ENCODE assay signal across 25 cellular contexts in the genomic region with DNA sequence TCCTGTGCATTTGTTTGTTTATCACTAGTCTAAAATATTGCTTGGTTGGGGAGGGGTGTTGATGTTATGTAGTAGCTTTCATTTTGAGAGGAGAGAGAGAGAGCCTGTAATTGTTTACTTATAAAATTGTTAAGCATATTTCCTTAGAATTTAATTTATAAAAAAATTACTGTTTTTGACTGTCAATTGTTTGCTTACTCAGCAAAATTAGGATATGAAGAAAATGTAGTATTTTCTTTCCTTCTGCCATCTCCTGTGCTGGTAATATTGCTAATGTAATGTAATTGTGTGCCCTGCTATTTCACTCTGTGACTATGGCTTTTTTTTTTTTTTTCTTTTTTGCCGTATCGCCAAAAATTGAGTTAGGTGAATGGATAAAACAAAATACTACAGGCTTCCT. TPM values are rescaled to one million over a fixed set of nuclear protein-coding genes. Genes with fewer than 3 reads are reported as not detected.
A peak's percentile ranks its signal among the peaks of the same experiment; 100 is the strongest.
DNase-seq lines count a peak whose midpoint lies in the region; ATAC-seq and TF ChIP-seq lines count a peak whose summit lies in the region.
"Had no signal": no experiment of that assay in that cellular context is flagged by ENCODE, and none has a peak within 500 bp of the region (broad histone marks: within the 10 kb centered on the region; RNA-seq: fewer than 3 reads in every experiment).

No MANE protein-coding gene starts in this region.

- H3K4me3 ChIP-seq in HAP-1 = 0 out of 2 replicates have a peak overlapping the region, but pooled peaks have one; percentile 4
- no peak overlapping the region for H3K4me3 ChIP-seq in naive thymus-derived CD4-positive, alpha-beta T cell (ENCODE audit: low read length)
- H3K4me3 ChIP-seq: lower lobe of right lung, SJCRH30, upper lobe of left lung had no signal

- H3K4me3 Mint-ChIP-seq in activated CD4-positive, alpha-beta memory T cell treated with anti-CD3 and anti-CD28 coated beads, Interleukin-2, amount 10 ng/mL, durations not matched to agents 7 days and 5 days = peak overlapping the region; percentile 14
- no peak overlapping the region for H3K4me3 Mint-ChIP-seq in activated CD4-positive, alpha-beta memory T cell treated with anti-CD3 and anti-CD28 coated beads for 36 hours
- H3K4me3 Mint-ChIP-seq in activated CD8-positive, alpha-beta T cell treated with anti-CD3 and anti-CD28 coated beads for 36 hours = peak overlapping the region; percentile 49
- H3K4me3 Mint-ChIP-seq in naive thymus-derived CD4-positive, alpha-beta T cell = peak overlapping the region in 9 of 10 donors; percentile 2 to 56 (median 41)

- no peak for DNase-seq in activated CD4-positive, alpha-beta memory T cell treated with anti-CD3 and anti-CD28 coated beads, Interleukin-2, amount 10 ng/mL, durations not matched to agents 7 days and 5 days
- DNase-seq in activated CD4-positive, alpha-beta memory T cell treated with anti-CD3 and anti-CD28 coated beads for 36 hours = no peak
- no peak for DNase-seq in HAP-1 (ENCODE audit: low spot score in 2 of 2)
- DNase-seq in activated CD8-positive, alpha-beta T cell treated with anti-CD3 and anti-CD28 coated beads for 36 hours = no peak
- DNase-seq in naive thymus-derived CD4-positive, alpha-beta T cell = no peak
- no peak for DNase-seq in RPMI8226
- DNase-seq: activated CD4-positive, alpha-beta T cell treated with anti-CD3 and anti-CD28 coated beads, Interleukin-2, amount 50 U/mL, for 4 hours; activated naive CD4-positive, alpha-beta T cell treated with Interleukin-2 at 50 U/mL for 16 hours; EL; immature natural killer cell; Kasumi-1; lower lobe of right lung; naive B cell; NCI-H1436 treated with DMSO at 0.1 percent for 48 hours; NCI-H2227 treated with DMSO at 0.1 percent for 48 hours; SJCRH30; stimulated activated CD4-positive, alpha-beta T cell treated with anti-CD3 and anti-CD28 coated beads, Interleukin-12 subunit alpha, Interleukin-12 subunit beta, amount 100 ng/mL, for 4 hours; stimulated activated naive CD4-positive, alpha-beta T cell; T1000; upper lobe of left lung had no signal

- POLR2A ChIA-PET in activated CD4-positive, alpha-beta memory T cell treated with anti-CD3 and anti-CD28 coated beads, Interleukin-2, amount 10 ng/mL, durations not matched to agents 7 days and 5 days (lab: Charles Lee) = no interaction called here
- POLR2A ChIA-PET in activated CD4-positive, alpha-beta memory T cell treated with anti-CD3 and anti-CD28 coated beads for 36 hours (lab: Charles Lee) = interaction anchor here (0.8 kb wide), 1 partner anchor 11 kb away, joined by 3 read pairs; no protein-coding TSS in a partner anchor
- POLR2A ChIA-PET in activated CD8-positive, alpha-beta T cell treated with anti-CD3 and anti-CD28 coated beads for 36 hours (lab: Charles Lee) = interaction anchor here (1.3 to 1.4 kb wide), 2 partner anchors 26 to 62 kb away, joined by 3 read pairs; no protein-coding TSS in a partner anchor
- POLR2A ChIA-PET in naive thymus-derived CD4-positive, alpha-beta T cell (lab: Charles Lee) = interaction anchor here (0.7 kb wide), 1 partner anchor 546 kb away, joined by 3 read pairs; no protein-coding TSS in a partner anchor

- H3K27me3 ChIP-seq in HAP-1 (ENCODE audit: low read depth) = no peaks in the 10 kb centered on the region
- no peaks in the 10 kb centered on the region for H3K27me3 ChIP-seq in naive thymus-derived CD4-positive, alpha-beta T cell (ENCODE audit: control insufficient read depth in 2 of 2, insufficient read depth in 2 of 2, low read length in 2 of 2)
- H3K27me3 ChIP-seq: SJCRH30, upper lobe of left lung had no signal

- intact Hi-C loops in activated CD4-positive, alpha-beta memory T cell treated with anti-CD3 and anti-CD28 coated beads for 36 hours (cut with micrococcal nuclease) = loop anchor here (5.0 to 10.0 kb wide), 3 partner anchors 117 to 670 kb away; no protein-coding TSS in a partner anchor
- intact Hi-C loops in activated CD8-positive, alpha-beta T cell treated with anti-CD3 and anti-CD28 coated beads for 36 hours (cut with micrococcal nuclease) = loop anchor here (5.0 kb wide), 2 partner anchors 428 to 558 kb away; partner anchors contain the start of genes ATR and XRN1
- intact Hi-C loops in naive thymus-derived CD4-positive, alpha-beta T cell (cut with micrococcal nuclease) = loop anchor here (1.0 to 5.0 kb wide), 6 partner anchors 8 to 1128 kb away; partner anchors contain the start of genes ATP1B3 (in 1 of the 2) and TFDP2 (in 1 of the 2)

- CTCF ChIA-PET in activated CD4-positive, alpha-beta memory T cell treated with anti-CD3 and anti-CD28 coated beads, Interleukin-2, amount 10 ng/mL, durations not matched to agents 7 days and 5 days (lab: Charles Lee) = interaction anchor here (0.5 to 0.6 kb wide), 2 partner anchors 85 to 176 kb away, joined by 3 read pairs; no protein-coding TSS in a partner anchor
- CTCF ChIA-PET in activated CD4-positive, alpha-beta memory T cell treated with anti-CD3 and anti-CD28 coated beads for 36 hours (lab: Charles Lee) = no interaction called here
- CTCF ChIA-PET in activated CD8-positive, alpha-beta T cell treated with anti-CD3 and anti-CD28 coated beads for 36 hours (lab: Charles Lee) = interaction anchor here (0.7 to 1.9 kb wide), 3 partner anchors 9 to 17 kb away, joined by 3 to 6 read pairs (median 3); no protein-coding TSS in a partner anchor
- CTCF ChIA-PET in naive thymus-derived CD4-positive, alpha-beta T cell (lab: Charles Lee) = no interaction called here

- H3K4me1 ChIP-seq in HAP-1 = peaks cover 4% of the 10 kb centered on the region
- H3K4me1 ChIP-seq in naive thymus-derived CD4-positive, alpha-beta T cell (ENCODE audit: control insufficient read depth in 2 of 2, insufficient read depth in 2 of 2, low read length in 2 of 2) = peaks cover 20 to 22% of the 10 kb centered on the region in 2 donors
- H3K4me1 ChIP-seq: SJCRH30 had no signal

- H3K4me1 Mint-ChIP-seq in activated CD4-positive, alpha-beta memory T cell treated with anti-CD3 and anti-CD28 coated beads, Interleukin-2, amount 10 ng/mL, durations not matched to agents 7 days and 5 days = peaks cover 60% of the 10 kb centered on the region
- H3K4me1 Mint-ChIP-seq in activated CD4-positive, alpha-beta memory T cell treated with anti-CD3 and anti-CD28 coated beads for 36 hours (ENCODE audit: low read depth) = peaks cover 61% of the 10 kb centered on the region
- H3K4me1 Mint-ChIP-seq in activated CD8-positive, alpha-beta T cell treated with anti-CD3 and anti-CD28 coated beads for 36 hours (ENCODE audit: low read depth) = peaks cover 57% of the 10 kb centered on the region
- peaks cover 55 to 90% (median 78%) of the 10 kb centered on the region in 7 donors for H3K4me1 Mint-ChIP-seq in naive thymus-derived CD4-positive, alpha-beta T cell

- H3K9me3 ChIP-seq in HAP-1 = no peaks in the 10 kb centered on the region
- H3K9me3 ChIP-seq in naive thymus-derived CD4-positive, alpha-beta T cell (ENCODE audit: control insufficient read depth in 2 of 3, low read length in 3 of 3) = no peaks in the 10 kb centered on the region
- H3K9me3 ChIP-seq: lower lobe of right lung, SJCRH30, upper lobe of left lung had no signal

- no peak for ATAC-seq in activated CD8-positive, alpha-beta T cell treated with anti-CD3 and anti-CD28 coated beads for 36 hours
- ATAC-seq in naive thymus-derived CD4-positive, alpha-beta T cell = no peak
- ATAC-seq in esophagus mucosa (no peak), HG03039 (IDR thresholded peaks at IDR 0.05; ENCODE audit: unreplicated experiment) (no peak)
- ATAC-seq: lower lobe of right lung had no signal

- H3K9me3 Mint-ChIP-seq in activated CD4-positive, alpha-beta memory T cell treated with anti-CD3 and anti-CD28 coated beads, Interleukin-2, amount 10 ng/mL, durations not matched to agents 7 days and 5 days = no peaks in the 10 kb centered on the region
- H3K9me3 Mint-ChIP-seq in activated CD4-positive, alpha-beta memory T cell treated with anti-CD3 and anti-CD28 coated beads for 36 hours = no peaks in the 10 kb centered on the region
- H3K9me3 Mint-ChIP-seq in activated CD8-positive, alpha-beta T cell treated with anti-CD3 and anti-CD28 coated beads for 36 hours = no peaks in the 10 kb centered on the region
- H3K9me3 Mint-ChIP-seq in naive thymus-derived CD4-positive, alpha-beta T cell = no peaks in the 10 kb centered on the region
- H3K9me3 Mint-ChIP-seq: naive B cell had no signal

- peaks cover 9% of the 10 kb centered on the region for H3K36me3 Mint-ChIP-seq in activated CD4-positive, alpha-beta memory T cell treated with anti-CD3 and anti-CD28 coated beads, Interleukin-2, amount 10 ng/mL, durations not matched to agents 7 days and 5 days (ENCODE audit: low read depth)
- peaks cover 3% of the 10 kb centered on the region for H3K36me3 Mint-ChIP-seq in activated CD4-positive, alpha-beta memory T cell treated with anti-CD3 and anti-CD28 coated beads for 36 hours
- H3K36me3 Mint-ChIP-seq in activated CD8-positive, alpha-beta T cell treated with anti-CD3 and anti-CD28 coated beads for 36 hours (ENCODE audit: low read depth) = peaks cover 28% of the 10 kb centered on the region
- peaks cover 0 to 9% (median 0%) of the 10 kb centered on the region in 5 donors for H3K36me3 Mint-ChIP-seq in naive thymus-derived CD4-positive, alpha-beta T cell
- H3K36me3 Mint-ChIP-seq: immature natural killer cell had no signal

- no peaks in the 10 kb centered on the region for H3K27me3 Mint-ChIP-seq in activated CD4-positive, alpha-beta memory T cell treated with anti-CD3 and anti-CD28 coated beads, Interleukin-2, amount 10 ng/mL, durations not matched to agents 7 days and 5 days
- no peaks in the 10 kb centered on the region for H3K27me3 Mint-ChIP-seq in activated CD4-positive, alpha-beta memory T cell treated with anti-CD3 and anti-CD28 coated beads for 36 hours
- no peaks in the 10 kb centered on the region for H3K27me3 Mint-ChIP-seq in activated CD8-positive, alpha-beta T cell treated with anti-CD3 and anti-CD28 coated beads for 36 hours
- no peaks in the 10 kb centered on the region for H3K27me3 Mint-ChIP-seq in naive thymus-derived CD4-positive, alpha-beta T cell

- TF ChIP-seq CTCF in activated CD8-positive, alpha-beta T cell treated with anti-CD3 and anti-CD28 coated beads for 36 hours (IDR thresholded peaks at IDR 0.05) = no peak

- no peak overlapping the region for H3K27ac Mint-ChIP-seq in activated CD4-positive, alpha-beta memory T cell treated with anti-CD3 and anti-CD28 coated beads, Interleukin-2, amount 10 ng/mL, durations not matched to agents 7 days and 5 days
- H3K27ac Mint-ChIP-seq in activated CD4-positive, alpha-beta memory T cell treated with anti-CD3 and anti-CD28 coated beads for 36 hours = no peak overlapping the region
- no peak overlapping the region for H3K27ac Mint-ChIP-seq in activated CD8-positive, alpha-beta T cell treated with anti-CD3 and anti-CD28 coated beads for 36 hours
- H3K27ac Mint-ChIP-seq in naive thymus-derived CD4-positive, alpha-beta T cell = no peak overlapping the region
- H3K27ac Mint-ChIP-seq: immature natural killer cell, naive B cell had no signal

- in situ Hi-C loops in HAP-1 (cut with MboI; ENCODE audit: low sequenced_read_pairs) = no loop called here

- H3K27ac ChIP-seq in naive thymus-derived CD4-positive, alpha-beta T cell (ENCODE audit: low read depth, low read length) = no peak overlapping the region
- H3K27ac ChIP-seq: lower lobe of right lung, SJCRH30, upper lobe of left lung had no signal

- H3K36me3 ChIP-seq in HAP-1 (replicated peaks) = peaks cover 6% of the 10 kb centered on the region
- H3K36me3 ChIP-seq in naive thymus-derived CD4-positive, alpha-beta T cell (ENCODE audit: control insufficient read depth in 2 of 3, insufficient read depth in 3 of 3, low read length in 3 of 3) = peaks cover 0 to 6% (median 0%) of the 10 kb centered on the region in 3 experiments
- H3K36me3 ChIP-seq: lower lobe of right lung, SJCRH30, upper lobe of left lung had no signal

RNA-seq across cellular contexts. Expression of gene U2SURP, which starts 3.5 kb away (rescaled TPM):
- 100 to 1,000 TPM; 106 to 120 TPM for total RNA-seq in activated CD4-positive, alpha-beta memory T cell treated with anti-CD3 and anti-CD28 coated beads, Interleukin-2, amount 10 ng/mL, durations not matched to agents 7 days and 5 days
- total RNA-seq in activated CD4-positive, alpha-beta memory T cell treated with anti-CD3 and anti-CD28 coated beads for 36 hours = 100 to 1,000 TPM; 178 to 182 TPM
- 100 to 1,000 TPM; 160 to 174 TPM for total RNA-seq in activated CD8-positive, alpha-beta T cell treated with anti-CD3 and anti-CD28 coated beads for 36 hours
- 100 to 1,000 TPM; 132 to 172 (median 158) TPM for total RNA-seq in naive thymus-derived CD4-positive, alpha-beta T cell
- polyA plus RNA-seq in naive thymus-derived CD4-positive, alpha-beta T cell = 100 to 1,000 TPM in 1 of 2 donors, 10 to 100 TPM in 1; 99.9 to 142 TPM
- 49.5 TPM for total RNA-seq in esophagus mucosa

RNA-seq across cellular contexts. Expression of gene PAQR9, which starts 41.3 kb away (rescaled TPM):
- total RNA-seq in activated CD4-positive, alpha-beta memory T cell treated with anti-CD3 and anti-CD28 coated beads, Interleukin-2, amount 10 ng/mL, durations not matched to agents 7 days and 5 days = not detected
- not detected for total RNA-seq in activated CD4-positive, alpha-beta memory T cell treated with anti-CD3 and anti-CD28 coated beads for 36 hours
- not detected for total RNA-seq in activated CD8-positive, alpha-beta T cell treated with anti-CD3 and anti-CD28 coated beads for 36 hours
- not detected for total RNA-seq in naive thymus-derived CD4-positive, alpha-beta T cell
- not detected for polyA plus RNA-seq in naive thymus-derived CD4-positive, alpha-beta T cell
- not detected for total RNA-seq in esophagus mucosa
- total RNA-seq: bronchial epithelial cell, lower lobe of right lung, pulmonary artery endothelial cell, upper lobe of left lung had no signal
- polyA plus RNA-seq: esophagus, immature natural killer cell had no signal

Comparison
In these comparisons a context has a peak if more than half of its experiments do, and no peak if none do; other contexts are left out.
1. CTCF ChIA-PET loops: an anchor here in activated CD4-positive, alpha-beta memory T cell treated with anti-CD3 and anti-CD28 coated beads, Interleukin-2, amount 10 ng/mL, durations not matched to agents 7 days and 5 days (0.5 to 0.6 kb wide) and activated CD8-positive, alpha-beta T cell treated with anti-CD3 and anti-CD28 coated beads for 36 hours (0.7 to 1.9 kb wide); none called in activated CD4-positive, alpha-beta memory T cell treated with anti-CD3 and anti-CD28 coated beads for 36 hours and naive thymus-derived CD4-positive, alpha-beta T cell.